Comparison of ENCODE assay signal across 9 cellular contexts in genomic region chr1:204442376-204443259, GRCh38. TPM values are rescaled to one million over a fixed set of nuclear protein-coding genes. Genes with fewer than 3 reads are reported as not detected.
DNase-seq lines count a peak whose midpoint lies in the region; ATAC-seq and TF ChIP-seq lines count a peak whose summit lies in the region.
"Had no signal": no experiment of that assay in that cellular context is flagged by ENCODE, and none has a peak within 500 bp of the region (broad histone marks: within the 10 kb centered on the region; RNA-seq: fewer than 3 reads in every experiment).

No MANE protein-coding gene starts in this region.

- intact Hi-C loops in heart left ventricle (cut with DNase I) = loop anchor here in 1 of 10 donors (10.0 kb wide), 1 partner anchor 362 kb away; no protein-coding TSS in a partner anchor
- intact Hi-C loops in sigmoid colon (cut with DNase I) = no loop called here

- no peak for TF ChIP-seq EP300 in sigmoid colon (IDR thresholded peaks at IDR 0.05)

- WGBS in heart left ventricle, 4 donors = 67 to 78% (median 71%) methylated on average over 13 of the region's 13 CpGs
- 91 to 93% methylated on average over 13 of the region's 13 CpGs for WGBS in sigmoid colon, 2 donors

- no peaks in the 10 kb centered on the region for H3K9me3 ChIP-seq in RWPE2 (ENCODE audit: severe bottlenecking)
- no peaks in the 10 kb centered on the region for H3K9me3 ChIP-seq in heart left ventricle
- H3K9me3 ChIP-seq in sigmoid colon = no peaks in the 10 kb centered on the region

- H3K4me3 ChIP-seq in RWPE2 (ENCODE audit: severe bottlenecking) (no peak overlapping the region), heart left ventricle (no peak overlapping the region), sigmoid colon (no peak overlapping the region)

- H3K27ac ChIP-seq in C4-2B (peak overlapping the region; percentile 53), RWPE2 (ENCODE audit: poor library complexity, severe bottlenecking) (peak overlapping the region; percentile 71), heart left ventricle (peak overlapping the region; percentile 25 to 88 (median 72)), sigmoid colon (peak overlapping the region; percentile 20 to 91 (median 88))

- TF ChIP-seq CTCF in C4-2B (conservative IDR thresholded peaks at IDR 0.05) (no peak), RWPE2 (IDR thresholded peaks at IDR 0.05; ENCODE audit: poor library complexity, severe bottlenecking) (no peak), heart left ventricle (IDR thresholded peaks at IDR 0.05) (no peak), sigmoid colon (IDR thresholded peaks at IDR 0.05) (no peak)

- TF ChIP-seq POLR2A in heart left ventricle (IDR thresholded peaks at IDR 0.05) (no peak), sigmoid colon (IDR thresholded peaks at IDR 0.05) (no peak)

- H3K27me3 ChIP-seq in RWPE2 (ENCODE audit: insufficient read depth, poor library complexity, severe bottlenecking) = no peaks in the 10 kb centered on the region
- H3K27me3 ChIP-seq in heart left ventricle = no peaks in the 10 kb centered on the region
- no peaks in the 10 kb centered on the region for H3K27me3 ChIP-seq in sigmoid colon

- ATAC-seq in RWPE2 (ENCODE audit: low read depth) (no peak), heart left ventricle (peak in 1 of 4 donors; percentile 17), GM21423 (IDR thresholded peaks at IDR 0.05; ENCODE audit: unreplicated experiment) (no peak)
- ATAC-seq: left colon had no signal

- H3K36me3 ChIP-seq in RWPE2 (ENCODE audit: low read depth) = peaks cover 11% of the 10 kb centered on the region
- peaks cover 0 to 99% (median 88%) of the 10 kb centered on the region in 9 donors for H3K36me3 ChIP-seq in heart left ventricle
- peaks cover 0 to 54% (median 27%) of the 10 kb centered on the region in 4 donors for H3K36me3 ChIP-seq in sigmoid colon

- DNase-seq in RWPE2 (ENCODE audit: low spot score) (no peak), heart left ventricle (no peak), sigmoid colon (no peak), T-helper 9 cell (no peak), ecto neural progenitor cell (ENCODE audit: low spot score) (no peak), AG08395 (ENCODE audit: low spot score) (no peak)
- DNase-seq: left colon had no signal

- H3K4me1 ChIP-seq in RWPE2 (ENCODE audit: insufficient read depth, poor library complexity, severe bottlenecking) (peaks cover 35% of the 10 kb centered on the region), heart left ventricle (peaks cover 5 to 65% (median 38%) of the 10 kb centered on the region in 12 donors), sigmoid colon (peaks cover 0 to 53% (median 40%) of the 10 kb centered on the region in 4 donors)

RNA-seq across cellular contexts. Expression of gene PPP1R15B, which starts 31.0 kb away (rescaled TPM):
- total RNA-seq in heart left ventricle (10 to 100 TPM; 15.8 to 29.8 (median 25.9) TPM), sigmoid colon (10 to 100 TPM; 40.0 to 44.7 (median 42.9) TPM)
- polyA plus RNA-seq in heart left ventricle (10 to 100 TPM in 1 of 2 donors, 1 to 10 TPM in 1; 8.1 to 27.9 TPM), sigmoid colon (10 to 100 TPM in 1 of 3 donors, 1 to 10 TPM in 2; 9.0 to 31.3 (median 9.5) TPM)

RNA-seq across cellular contexts. Expression of gene PIK3C2B, which starts 52.0 kb away (rescaled TPM):
- total RNA-seq in heart left ventricle (10 to 100 TPM; 12.9 to 42.5 (median 19.8) TPM), sigmoid colon (10 to 100 TPM in 3 of 4 donors, 1 to 10 TPM in 1; 9.2 to 29.9 (median 16.0) TPM)
- polyA plus RNA-seq in heart left ventricle (10 to 100 TPM in 1 of 2 donors, 1 to 10 TPM in 1; 9.2 to 11.9 TPM), sigmoid colon (10 to 100 TPM; 11.4 to 47.6 (median 17.1) TPM)
